8 cellular contexts compared by ENCODE assay signal in genomic region chr7:108109216-108109908, GRCh38. TPM values are rescaled to one million over a fixed set of nuclear protein-coding genes. Genes with fewer than 3 reads are reported as not detected.
DNase-seq lines count a peak whose midpoint lies in the region; ATAC-seq and TF ChIP-seq lines count a peak whose summit lies in the region.

No MANE protein-coding gene starts in this region.

- no peak overlapping the region for H3K27ac ChIP-seq in HCT116 (ENCODE audit: low read depth, low read length)
- no peak overlapping the region for H3K27ac ChIP-seq in OCI-LY7 (ENCODE audit: low read depth, low read length, poor library complexity, severe bottlenecking)
- no peak overlapping the region for H3K27ac ChIP-seq in stomach

- no peak for TF ChIP-seq EP300 in stomach (IDR thresholded peaks at IDR 0.05)

- no peaks in the 10 kb centered on the region for H3K9me2 ChIP-seq in HCT116 (ENCODE audit: insufficient read depth)
- no peaks in the 10 kb centered on the region for H3K9me2 ChIP-seq in OCI-LY7 (ENCODE audit: insufficient read depth, low read length)

- no peak overlapping the region for H3K9ac ChIP-seq in HCT116 (ENCODE audit: low read length)

- RAD21 ChIA-PET in HCT116 (lab: Charles Lee; ENCODE audit: low non-redundant PET in 1 of 2, low total read pairs in 2 of 2, uncharacterized antibody in 2 of 2, unreplicated experiment in 2 of 2): no interaction called here

- POLR2A ChIA-PET in HCT116 (lab: Charles Lee) (no interaction called here), OCI-LY7 (lab: Charles Lee) (no interaction called here)

- intact Hi-C loops in HCT116 (cut with micrococcal nuclease): no loop called here
- intact Hi-C loops in OCI-LY7 (cut with micrococcal nuclease; ENCODE audit: unreplicated experiment): no loop called here
- intact Hi-C loops in stomach (cut with DNase I; ENCODE audit: low total_unique reads): no loop called here

- H3K9me3 ChIP-seq in HCT116 (ENCODE audit: control insufficient read depth in 1 of 2, insufficient read depth in 1 of 2, low read depth in 1 of 2, low read length in 2 of 2) (no peaks in the 10 kb centered on the region), OCI-LY7 (ENCODE audit: low read length) (no peaks in the 10 kb centered on the region), stomach (no peaks in the 10 kb centered on the region)

- peak overlapping the region; percentile 94 for H2AFZ ChIP-seq in HCT116 (ENCODE audit: low read depth, low read length, poor library complexity, severe bottlenecking)
- no peak overlapping the region for H2AFZ ChIP-seq in OCI-LY7 (ENCODE audit: low read length)

- TF ChIP-seq CTCF in HCT116 (IDR thresholded peaks at IDR 0.05 in 2 of 3, conservative IDR thresholded peaks at IDR 0.05 in 1 of 3; ENCODE audit: borderline replicate concordance in 1 of 3, insufficient read depth in 1 of 3, low read depth in 2 of 3, low read length in 2 of 3) (peak; percentile 37 to 64 (median 63); a peak in 5 of 6 replicates), OCI-LY7 (conservative IDR thresholded peaks at IDR 0.05; ENCODE audit: low read length) (peak; percentile 69), stomach (IDR thresholded peaks at IDR 0.05) (peak in 4 of 7 experiments; percentile 8 to 28 (median 17))

- H3K4me3 ChIP-seq in HCT116 (replicated peaks in 1 of 2; ENCODE audit: low read depth in 1 of 2, low read length in 2 of 2): no peak overlapping the region
- no peak overlapping the region for H3K4me3 ChIP-seq in OCI-LY7 (ENCODE audit: low read depth, low read length, poor library complexity, severe bottlenecking)
- H3K4me3 ChIP-seq in stomach: no peak overlapping the region

- CTCF ChIA-PET in HCT116 (lab: Charles Lee) (interaction anchor here (0.7 to 1.2 kb wide), 2 partner anchors 9 to 388 kb away, joined by 3 to 7 read pairs; no protein-coding TSS in a partner anchor), OCI-LY7 (lab: Charles Lee; ENCODE audit: unreplicated experiment) (no interaction called here)

- BruUV-seq in HCT116 (replicated peaks; lab: Mats Ljungman, UMichigan) (no TSS peak), OCI-LY7 (replicated peaks; lab: Mats Ljungman, UMichigan) (no TSS peak)

- DNase-seq in NCI-H526 (lab: John Stamatoyannopoulos, UW): peak; percentile 46 to 65
- no peak for DNase-seq in NCI-H526 treated with DMSO at 0.1 percent for 48 hours (lab: John Stamatoyannopoulos, UW)
- DNase-seq in HCT116 (ENCODE audit: low read depth, low spot score): peak; percentile 21
- peak; percentile 15 for DNase-seq in OCI-LY7 (ENCODE audit: low spot score)
- DNase-seq in fibroblast of gingiva (ENCODE audit: low read depth): peak; percentile 17
- no peak for DNase-seq in stomach
- no peak for DNase-seq in 8988T

- H3K4me1 ChIP-seq in HCT116 (ENCODE audit: control insufficient read depth in 1 of 2, insufficient read depth in 2 of 2, low read length in 2 of 2) (no peaks in the 10 kb centered on the region), OCI-LY7 (ENCODE audit: insufficient read depth, low read length, poor library complexity, severe bottlenecking) (no peaks in the 10 kb centered on the region), stomach (no peaks in the 10 kb centered on the region)

- no peaks in the 10 kb centered on the region for H3K79me2 ChIP-seq in HCT116 (ENCODE audit: insufficient read depth, low read length)
- H3K79me2 ChIP-seq in OCI-LY7 (ENCODE audit: insufficient read depth, low read depth, low read length): no peaks in the 10 kb centered on the region

- H4K20me1 ChIP-seq in HCT116 (ENCODE audit: insufficient read depth) (no peaks in the 10 kb centered on the region), OCI-LY7 (ENCODE audit: insufficient read depth, low read length) (no peaks in the 10 kb centered on the region)

- WGBS in stomach, 5 donors: 62 to 73% (median 62%) methylated on average over 2 of the region's 2 CpGs

- H3K36me3 ChIP-seq in HCT116 (ENCODE audit: control insufficient read depth in 1 of 2, insufficient read depth in 2 of 2, low read length in 2 of 2) (no peaks in the 10 kb centered on the region), OCI-LY7 (ENCODE audit: insufficient read depth, low read length) (no peaks in the 10 kb centered on the region), stomach (no peaks in the 10 kb centered on the region)

- ATAC-seq in HCT116: peak; percentile 83
- no peak for ATAC-seq in GM21360 (IDR thresholded peaks at IDR 0.05; ENCODE audit: unreplicated experiment)

- no peak for TF ChIP-seq POLR2A in HCT116 (IDR thresholded peaks at IDR 0.05; ENCODE audit: borderline replicate concordance, extremely low read depth, insufficient read depth, insufficient read length)
- no peak for TF ChIP-seq POLR2A in stomach (IDR thresholded peaks at IDR 0.05)

- H3K4me2 ChIP-seq in HCT116 (ENCODE audit: low read length) (no peak overlapping the region), OCI-LY7 (ENCODE audit: low read length) (no peak overlapping the region)

- TF ChIP-seq RAD21 in HCT116 (IDR thresholded peaks at IDR 0.05; ENCODE audit: low read depth): peak; percentile 53

- H3K27me3 ChIP-seq in HCT116 (ENCODE audit: insufficient read depth, low read length) (no peaks in the 10 kb centered on the region), stomach (no peaks in the 10 kb centered on the region)

TF ChIP-seq in HCT116, 20 proteins besides CTCF, POLR2A, EP300 and RAD21:
- TF ChIP-seq CBX3 (IDR thresholded peaks at IDR 0.05; ENCODE audit: low read depth): peak; percentile 50; the same call in 1 of the 2 replicates
- TF ChIP-seq, protein P1, sequence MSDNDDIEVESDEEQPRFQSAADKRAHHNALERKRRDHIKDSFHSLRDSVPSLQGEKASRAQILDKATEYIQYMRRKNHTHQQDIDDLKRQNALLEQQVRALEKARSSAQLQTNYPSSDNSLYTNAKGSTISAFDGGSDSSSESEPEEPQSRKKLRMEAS (IDR thresholded peaks at IDR 0.05): no peak
TF ChIP-seq in HCT116: peak in this region for 1.

RNA-seq across cellular contexts. Expression of gene LAMB4, which starts 20.8 kb away (rescaled TPM):
- total RNA-seq in HCT116 (2021; ENCODE audit: unreplicated experiment) (not detected), OCI-LY7 (2022) (not detected in 2 replicates), stomach (1 to 10 TPM in 1 of 5 donors, under 1 TPM in 2, not detected in 2; under 0.01 to 8.5 (median 0.18) TPM)
- not detected in 2 replicates for polyA plus RNA-seq in HCT116 (2012)
- not detected in 2 replicates for total RNA-seq in OCI-LY7 (2014; rRNA removed; shearing (Covaris generic))
- 1 to 10 TPM in 2 of 3 donors, under 1 TPM in 1; 0.68 to 3.6 (median 2.7) TPM for polyA plus RNA-seq in stomach

Comparison
In these comparisons a context has a peak if more than half of its experiments do, and no peak if none do; other contexts are left out.
1. DNase-seq: peak in NCI-H526 (2 of 2), HCT116 (single experiment), OCI-LY7 (single experiment) and fibroblast of gingiva (single experiment); none in NCI-H526 treated with DMSO at 0.1 percent for 48 hours (single experiment), stomach (single experiment) and 8988T (single experiment).
2. CTCF ChIP-seq: peak in every context shown above with its lines; median percentile 69 in OCI-LY7; 63 in HCT116; 17 in stomach.